25 cellular contexts compared by ENCODE assay signal in genomic region chr1:30117685-30118084, GRCh38.
"Had no signal": no experiment of that assay in that cellular context is flagged by ENCODE, and none has a peak within 500 bp of the region (broad histone marks: within the 10 kb centered on the region; RNA-seq: fewer than 3 reads in every experiment).

No MANE protein-coding gene starts in this region.

- H3K27ac ChIP-seq: brain microvascular endothelial cell, right atrium auricular region, spleen had no signal

- ATAC-seq: left cardiac atrium; left ventricle myocardium superior; mucosa of descending colon; natural killer cell treated with Interleukin-12 subunit alpha and Interleukin-12 subunit beta and Interleukin-15 and Interleukin-18, amount 100 ng/mL, for 72 hours had no signal

- H3K27me3 ChIP-seq: brain microvascular endothelial cell, right atrium auricular region had no signal

- H3K36me3 ChIP-seq: brain microvascular endothelial cell, right atrium auricular region, spleen had no signal

- DNase-seq: activated CD4-positive, alpha-beta memory T cell treated with anti-CD3 and anti-CD28 coated beads, Interleukin-2, amount 10 ng/mL, durations not matched to agents 7 days and 5 days; activated CD4-positive, alpha-beta T cell treated with anti-CD3 and anti-CD28 coated beads for 1 hour; activated CD4-positive, alpha-beta T cell treated with anti-CD3 and anti-CD28 coated beads, Interleukin-2, amount 10 ng/mL, durations not matched to agents 7 days and 5 days; activated CD8-positive, alpha-beta memory T cell treated with anti-CD3 and anti-CD28 coated beads, Interleukin-2, amount 50 U/mL, for 48 hours; activated gamma-delta T cell; activated naive CD4-positive, alpha-beta T cell treated with anti-CD3 and anti-CD28 coated beads, Interleukin-2, amount 10 ng/mL, durations not matched to agents 7 days and 5 days; activated naive CD8-positive, alpha-beta T cell treated with anti-CD3 and anti-CD28 coated beads, Interleukin-2, amount 10 ng/mL, durations not matched to agents 7 days and 5 days; activated T-cell treated with anti-CD3 and anti-CD28 coated beads, Interleukin-2, amount 50 U/mL, for 24 hours; brain microvascular endothelial cell; caudate nucleus; cortex of kidney; head of caudate nucleus; hippocampal formation; left cardiac atrium; left ventricle myocardium superior; mucosa of descending colon; spleen; stimulated activated naive CD4-positive, alpha-beta T cell; trophoblast cell had no signal

- FAIRE-seq: astrocyte, endothelial cell of umbilical vein, keratinocyte, urothelium cell line had no signal

- H3K4me3 ChIP-seq: mucosa of descending colon, right atrium auricular region, spleen had no signal

- H3K9me3 ChIP-seq: mucosa of descending colon, right atrium auricular region, spleen had no signal

- H3K4me1 ChIP-seq: right atrium auricular region had no signal
